8 cellular contexts compared by ENCODE assay signal in genomic region chr17:1267471-1267947, GRCh38. TPM values are rescaled to one million over a fixed set of nuclear protein-coding genes. Genes with fewer than 3 reads are reported as not detected.
DNase-seq lines count a peak whose midpoint lies in the region; ATAC-seq and TF ChIP-seq lines count a peak whose summit lies in the region.

No MANE protein-coding gene starts in this region.

- H3K36me3 ChIP-seq in A673 (ENCODE audit: insufficient read depth, low read length, poor library complexity, severe bottlenecking): no peaks in the 10 kb centered on the region
- no peaks in the 10 kb centered on the region for H3K36me3 ChIP-seq in HUES64 (ENCODE audit: insufficient read depth, low read length)
- no peaks in the 10 kb centered on the region for H3K36me3 ChIP-seq in lower lobe of right lung
- H3K36me3 ChIP-seq in urinary bladder (ENCODE audit: insufficient read depth): no peaks in the 10 kb centered on the region

- POLR2A ChIA-PET in A673 (lab: Charles Lee; ENCODE audit: low non-redundant PET): no interaction called here

- DNase-seq in A673 (ENCODE audit: low spot score): no peak
- DNase-seq in cardiac fibroblast (ENCODE audit: low read depth in 2 of 2): peak; percentile 13 to 51
- DNase-seq in lower lobe of right lung: no peak
- DNase-seq in occipital lobe (lab: John Stamatoyannopoulos, UW): no peak
- no peak for DNase-seq in GDM1 (lab: John Stamatoyannopoulos, UW)
- no peak for DNase-seq in CD1c-positive myeloid dendritic cell (ENCODE audit: extremely low spot score)

- H3K27ac ChIP-seq in A673 (ENCODE audit: low read depth, low read length, poor library complexity, severe bottlenecking) (peak overlapping the region; percentile 60), HUES64 (ENCODE audit: low read depth, low read length) (peak overlapping the region; percentile 58; the same call in 1 of the 2 replicates), lower lobe of right lung (peak overlapping the region; percentile 91), urinary bladder (ENCODE audit: low read depth) (peak overlapping the region; percentile 49)

- H3K9me3 ChIP-seq in A673 (ENCODE audit: low read depth, low read length, poor library complexity, severe bottlenecking) (no peaks in the 10 kb centered on the region), HUES64 (ENCODE audit: insufficient read depth, low read depth, low read length) (no peaks in the 10 kb centered on the region), lower lobe of right lung (no peaks in the 10 kb centered on the region)

- intact Hi-C loops in A673 (cut with micrococcal nuclease; ENCODE audit: unreplicated experiment): no loop called here
- intact Hi-C loops in lower lobe of right lung (cut with DNase I): no loop called here

- CTCF ChIA-PET in A673 (lab: Charles Lee): interaction anchor here (0.6 kb wide), 1 partner anchor 59 kb away, joined by 3 read pairs; no protein-coding TSS in a partner anchor

- H3K27me3 ChIP-seq in A673 (replicated peaks; ENCODE audit: insufficient read depth, low read depth, low read length, poor library complexity) (peaks cover 9% of the 10 kb centered on the region), HUES64 (ENCODE audit: insufficient read depth, low read length) (no peaks in the 10 kb centered on the region), lower lobe of right lung (ENCODE audit: low read depth) (peaks cover 34% of the 10 kb centered on the region)

- 38% methylated on average over 18 of the region's 18 CpGs for WGBS in HUES64
- WGBS in urinary bladder: 10% methylated on average over 18 of the region's 18 CpGs

- peak overlapping the region; percentile 79 for H3K9ac ChIP-seq in HUES64 (ENCODE audit: low read depth, low read length)

- peak in 1 of 2 donors; percentile 18 for ATAC-seq in lower lobe of right lung

- BruUV-seq in A673 (replicated peaks; lab: Mats Ljungman, UMichigan): no TSS peak

- H3K4me3 ChIP-seq in A673 (ENCODE audit: low read depth, low read length, poor library complexity, severe bottlenecking): peak overlapping the region; percentile 63
- peak overlapping the region; percentile 92 for H3K4me3 ChIP-seq in HUES64 (ENCODE audit: low read length)
- H3K4me3 ChIP-seq in cardiac fibroblast (replicated peaks in 1 of 2; ENCODE audit: low read depth in 2 of 2, low read length in 2 of 2): peak overlapping the region; percentile 62
- peak overlapping the region; percentile 75 for H3K4me3 ChIP-seq in lower lobe of right lung
- peak overlapping the region; percentile 82 for H3K4me3 ChIP-seq in urinary bladder (ENCODE audit: low read depth, low read length)

- TF ChIP-seq CTCF in A673 (conservative IDR thresholded peaks at IDR 0.05; ENCODE audit: low read depth, low read length) (no peak), cardiac fibroblast (IDR thresholded peaks at IDR 0.05; ENCODE audit: low read depth, low read length) (no peak), lower lobe of right lung (IDR thresholded peaks at IDR 0.05) (no peak)

- H3K4me1 ChIP-seq in A673 (ENCODE audit: insufficient read depth, low read length, poor library complexity, severe bottlenecking) (peaks cover 10% of the 10 kb centered on the region), HUES64 (ENCODE audit: insufficient read depth, low read length) (peaks cover 4% of the 10 kb centered on the region; the same call in 1 of the 2 replicates), lower lobe of right lung (peaks cover 8% of the 10 kb centered on the region), urinary bladder (ENCODE audit: insufficient read depth) (no peaks in the 10 kb centered on the region)

RNA-seq across cellular contexts. Expression of gene BHLHA9, which starts 2.7 kb away (rescaled TPM):
- total RNA-seq in A673 (2021): not detected in 2 replicates
- polyA plus RNA-seq in HUES64 (2013, experiment 1 of 2): not detected
- not detected for polyA plus RNA-seq in HUES64 (2013, experiment 2 of 2)
- total RNA-seq in lower lobe of right lung: not detected
- total RNA-seq in urinary bladder: not detected
- not detected for polyA plus RNA-seq in urinary bladder
- not detected for total RNA-seq in occipital lobe

RNA-seq across cellular contexts. Expression of gene TRARG1, which starts 12.0 kb away (rescaled TPM):
- not detected in 2 replicates for total RNA-seq in A673 (2021)
- polyA plus RNA-seq in HUES64 (2013, experiment 1 of 2): not detected
- not detected for polyA plus RNA-seq in HUES64 (2013, experiment 2 of 2)
- not detected for total RNA-seq in lower lobe of right lung
- not detected for total RNA-seq in urinary bladder
- 4.8 TPM for polyA plus RNA-seq in urinary bladder
- total RNA-seq in occipital lobe: not detected

Comparison
In these comparisons a context has a peak if more than half of its experiments do, and no peak if none do; other contexts are left out.
1. DNase-seq: peak in cardiac fibroblast (2 of 2); none in A673 (single experiment), lower lobe of right lung (single experiment), occipital lobe (single experiment), GDM1 (single experiment) and CD1c-positive myeloid dendritic cell (single experiment).
2. Peak in every context shown above with its lines, with median percentiles within 50 percentile points of each other: H3K27ac ChIP-seq and H3K4me3 ChIP-seq.